Comparison of ENCODE assay signal across 12 cellular contexts in the genomic region with DNA sequence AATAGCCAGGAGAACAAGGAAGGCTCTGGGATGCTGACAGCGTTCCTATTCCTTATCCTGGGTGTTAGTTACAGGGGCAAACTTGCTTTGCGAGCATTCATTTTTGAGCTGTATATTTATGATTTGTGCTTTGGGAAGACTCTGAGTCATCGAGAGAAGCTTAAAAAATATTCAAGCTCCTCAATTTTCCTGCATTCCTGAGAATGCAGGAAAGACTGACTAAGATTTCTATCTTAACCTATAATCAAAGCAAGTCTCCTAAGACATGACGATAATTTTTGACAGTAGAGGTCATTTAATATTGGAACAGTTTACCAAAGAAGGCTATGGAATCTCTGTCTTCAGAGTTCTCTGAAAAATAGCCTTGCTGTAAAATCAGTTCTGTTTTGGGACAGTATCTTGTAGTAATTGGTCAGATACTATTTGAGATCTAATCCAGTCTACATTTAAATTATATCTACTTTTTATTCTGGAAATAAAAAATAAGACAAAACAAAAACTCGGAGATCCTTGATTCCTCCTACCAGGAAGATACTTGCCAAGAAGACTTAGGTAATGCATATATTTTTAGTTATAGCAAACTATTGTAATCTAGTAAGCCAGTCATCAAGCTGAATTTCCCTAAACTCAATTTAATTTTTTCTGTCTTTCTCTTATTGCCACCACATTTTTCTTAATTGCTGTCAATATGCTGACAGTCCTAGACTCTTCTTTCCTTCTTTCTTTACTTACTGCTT. TPM values are rescaled to one million over a fixed set of nuclear protein-coding genes. Genes with fewer than 3 reads are reported as not detected.
DNase-seq lines count a peak whose midpoint lies in the region; ATAC-seq and TF ChIP-seq lines count a peak whose summit lies in the region.
"Had no signal": no experiment of that assay in that cellular context is flagged by ENCODE, and none has a peak within 500 bp of the region (broad histone marks: within the 10 kb centered on the region; RNA-seq: fewer than 3 reads in every experiment).

No MANE protein-coding gene starts in this region.

- H3K36me3 Mint-ChIP-seq in activated T-helper 2 cell treated with anti-CD3 and anti-CD28 coated beads, Interferon-gamma antibody, Interleukin-2, Interleukin-4, amounts not matched to agents 10 μg/mL and 5 μg/mL and 100 μg/mL, durations not matched to agents 14 hours and 24 hours and 36 hours (ENCODE audit: low read depth) = no peaks in the 10 kb centered on the region

- H3K27me3 ChIP-seq in AG04450 (ENCODE audit: control insufficient read depth, insufficient read depth, low read length) = no peaks in the 10 kb centered on the region
- H3K27me3 ChIP-seq: sigmoid colon had no signal

- no peak for DNase-seq in AG04450 (ENCODE audit: low read depth, low spot score)
- DNase-seq in HCEC 1CT = peak; percentile 72
- no peak for DNase-seq in activated T-helper 2 cell treated with anti-CD3 and anti-CD28 coated beads, Interferon-gamma antibody, Interleukin-2, Interleukin-4, amounts not matched to agents 10 μg/mL and 5 μg/mL and 100 μg/mL, durations not matched to agents 14 hours and 24 hours and 36 hours (ENCODE audit: low spot score)
- peak; percentile 45 to 75 for DNase-seq in foreskin fibroblast
- DNase-seq in C1 segment of cervical spinal cord (lab: John Stamatoyannopoulos, UW) = no peak
- DNase-seq in NCI-H1436 (lab: John Stamatoyannopoulos, UW) = no peak
- no peak for DNase-seq in hepatic stellate cell (ENCODE audit: low spot score)
- DNase-seq: activated B cell treated with CpG ODN at 0.5 μM for 24 hours; effector memory CD8-positive, alpha-beta T cell; NCI-H2227 treated with DMSO at 0.1 percent for 48 hours; sigmoid colon had no signal

- peaks cover 22% of the 10 kb centered on the region for H3K4me1 Mint-ChIP-seq in activated T-helper 2 cell treated with anti-CD3 and anti-CD28 coated beads, Interferon-gamma antibody, Interleukin-2, Interleukin-4, amounts not matched to agents 10 μg/mL and 5 μg/mL and 100 μg/mL, durations not matched to agents 14 hours and 24 hours and 36 hours (ENCODE audit: low read depth)

- no peaks in the 10 kb centered on the region for H3K9me3 Mint-ChIP-seq in activated T-helper 2 cell treated with anti-CD3 and anti-CD28 coated beads, Interferon-gamma antibody, Interleukin-2, Interleukin-4, amounts not matched to agents 10 μg/mL and 5 μg/mL and 100 μg/mL, durations not matched to agents 14 hours and 24 hours and 36 hours
- H3K9me3 Mint-ChIP-seq: activated B cell treated with CpG ODN at 0.5 μM for 24 hours; effector memory CD8-positive, alpha-beta T cell had no signal

- intact Hi-C loops in activated T-helper 2 cell treated with anti-CD3 and anti-CD28 coated beads, Interferon-gamma antibody, Interleukin-2, Interleukin-4, amounts not matched to agents 10 μg/mL and 5 μg/mL and 100 μg/mL, durations not matched to agents 14 hours and 24 hours and 36 hours (cut with micrococcal nuclease) = loop anchor here (1.0 to 2.0 kb wide), 3 partner anchors 17 to 50 kb away; no protein-coding TSS in a partner anchor

- H3K4me3 Mint-ChIP-seq in activated T-helper 2 cell treated with anti-CD3 and anti-CD28 coated beads, Interferon-gamma antibody, Interleukin-2, Interleukin-4, amounts not matched to agents 10 μg/mL and 5 μg/mL and 100 μg/mL, durations not matched to agents 14 hours and 24 hours and 36 hours (ENCODE audit: low read depth) = no peak overlapping the region
- H3K4me3 Mint-ChIP-seq: activated B cell treated with CpG ODN at 0.5 μM for 24 hours; effector memory CD8-positive, alpha-beta T cell had no signal

- H3K9me3 ChIP-seq in AG04450 (ENCODE audit: control insufficient read depth, insufficient read depth, low read length) = no peaks in the 10 kb centered on the region
- H3K9me3 ChIP-seq: sigmoid colon had no signal

- no peak for TF ChIP-seq CTCF in AG04450 (IDR thresholded peaks at IDR 0.05; ENCODE audit: low read depth, low read length)
- TF ChIP-seq CTCF in foreskin fibroblast (IDR thresholded peaks at IDR 0.05; ENCODE audit: low read depth, low read length) = no peak

- peak overlapping the region; percentile 56 for H3K27ac Mint-ChIP-seq in activated T-helper 2 cell treated with anti-CD3 and anti-CD28 coated beads, Interferon-gamma antibody, Interleukin-2, Interleukin-4, amounts not matched to agents 10 μg/mL and 5 μg/mL and 100 μg/mL, durations not matched to agents 14 hours and 24 hours and 36 hours
- H3K27ac Mint-ChIP-seq: activated B cell treated with CpG ODN at 0.5 μM for 24 hours; effector memory CD8-positive, alpha-beta T cell had no signal

- peak overlapping the region; percentile 72 for H3K27ac ChIP-seq in AG04450 (ENCODE audit: low read depth, low read length)

- ATAC-seq in GM21360 (IDR thresholded peaks at IDR 0.05; ENCODE audit: unreplicated experiment) = no peak
- ATAC-seq: effector memory CD8-positive, alpha-beta T cell had no signal

- CTCF ChIA-PET in AG04450 (lab: Charles Lee) = interaction anchor here (1.4 to 3.1 kb wide), 5 partner anchors 13 to 166 kb away, joined by 3 to 23 read pairs (median 4); no protein-coding TSS in a partner anchor

- H3K4me3 ChIP-seq in AG04450 (ENCODE audit: low read depth, low read length) (no peak overlapping the region; the same call in 1 of the 2 replicates), foreskin fibroblast (ENCODE audit: low read depth in 1 of 2, low read length in 2 of 2) (peak overlapping the region in 1 of 2 donors; percentile 1)
- H3K4me3 ChIP-seq: sigmoid colon had no signal

- POLR2A ChIA-PET in AG04450 (lab: Yijun Ruan, JAX) = interaction anchor here (1.0 to 2.1 kb wide), 3 partner anchors 13 to 158 kb away, joined by 4 to 8 read pairs (median 7); a partner anchor contains a TSS

- no peaks in the 10 kb centered on the region for H3K27me3 Mint-ChIP-seq in activated T-helper 2 cell treated with anti-CD3 and anti-CD28 coated beads, Interferon-gamma antibody, Interleukin-2, Interleukin-4, amounts not matched to agents 10 μg/mL and 5 μg/mL and 100 μg/mL, durations not matched to agents 14 hours and 24 hours and 36 hours (ENCODE audit: low read depth)
- H3K27me3 Mint-ChIP-seq: activated B cell treated with CpG ODN at 0.5 μM for 24 hours; effector memory CD8-positive, alpha-beta T cell had no signal

RNA-seq across cellular contexts. Expression of a gene that starts 31.7 kb away (rescaled TPM):
- polyA plus RNA-seq in AG04450 (2011; rRNA removed) = 2.2 and 3.2 TPM in 2 replicates
- polyA minus RNA-seq in AG04450 (2011; rRNA and poly(A)+ RNA removed) = 2.2 and 3.3 TPM in 2 replicates
- total RNA-seq in activated T-helper 2 cell treated with anti-CD3 and anti-CD28 coated beads, Interferon-gamma antibody, Interleukin-2, Interleukin-4, amounts not matched to agents 10 μg/mL and 5 μg/mL and 100 μg/mL, durations not matched to agents 14 hours and 24 hours and 36 hours = 3.7 and 5.5 TPM in 2 replicates

Comparison
In these comparisons a context has a peak if more than half of its experiments do, and no peak if none do; other contexts are left out.
1. DNase-seq: peak in HCEC 1CT (single experiment) and foreskin fibroblast (2 of 2); none in AG04450 (single experiment), activated T-helper 2 cell treated with anti-CD3 and anti-CD28 coated beads, Interferon-gamma antibody, Interleukin-2, Interleukin-4, amounts not matched to agents 10 μg/mL and 5 μg/mL and 100 μg/mL, durations not matched to agents 14 hours and 24 hours and 36 hours (single experiment), C1 segment of cervical spinal cord (0 of 14), NCI-H1436 (single experiment) and hepatic stellate cell (single experiment).